In the genomic region with DNA sequence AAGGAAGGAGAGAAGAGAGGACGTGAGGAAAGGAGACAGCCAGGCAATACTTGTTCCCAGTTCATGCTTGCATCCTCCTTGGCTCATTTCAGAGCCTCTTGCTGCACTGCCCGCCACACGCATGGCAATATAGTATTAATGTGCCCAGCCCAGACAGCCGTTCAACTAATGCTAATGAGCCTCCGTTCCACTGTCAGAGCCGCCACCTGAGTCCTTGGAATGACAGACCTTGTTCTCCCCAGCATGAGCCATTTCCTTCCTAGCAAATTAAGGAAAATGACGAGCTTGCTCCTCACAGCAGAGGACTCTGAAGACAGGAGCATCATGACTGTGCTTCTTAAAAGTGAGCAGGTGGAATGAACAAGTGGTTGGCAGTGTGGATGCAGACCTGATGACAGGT, we compare ENCODE assay signal across 19 cellular contexts. TPM values are rescaled to one million over a fixed set of nuclear protein-coding genes. Genes with fewer than 3 reads are reported as not detected.
A peak's percentile ranks its signal among the peaks of the same experiment; 100 is the strongest.
DNase-seq lines count a peak whose midpoint lies in the region; ATAC-seq and TF ChIP-seq lines count a peak whose summit lies in the region.
"Had no signal": no experiment of that assay in that cellular context is flagged by ENCODE, and none has a peak within 500 bp of the region (broad histone marks: within the 10 kb centered on the region; RNA-seq: fewer than 3 reads in every experiment).

No MANE protein-coding gene starts in this region.

- H2AFZ ChIP-seq in neural progenitor cell (replicated peaks): no peak overlapping the region

- H3K9ac ChIP-seq in neural progenitor cell: no peak overlapping the region

- no peak overlapping the region for H3K4me3 ChIP-seq in foreskin fibroblast (ENCODE audit: low read depth in 1 of 2, low read length in 2 of 2)
- H3K4me3 ChIP-seq in neural progenitor cell: no peak overlapping the region

- no peaks in the 10 kb centered on the region for H4K20me1 ChIP-seq in neural progenitor cell (ENCODE audit: low read depth)

- no peaks in the 10 kb centered on the region for H3K4me1 Mint-ChIP-seq in activated T-cell treated with anti-CD3 and anti-CD28 coated beads, Interleukin-2, amount 50 U/mL, for 24 hours (ENCODE audit: low read depth)
- H3K4me1 Mint-ChIP-seq in activated T-cell treated with anti-CD3 and anti-CD28 coated beads, Interleukin-2, amount 50 U/mL, for 72 hours (ENCODE audit: low read depth): no peaks in the 10 kb centered on the region
- H3K4me1 Mint-ChIP-seq in neural progenitor cell: peaks cover 53% of the 10 kb centered on the region
- no peaks in the 10 kb centered on the region for H3K4me1 Mint-ChIP-seq in activated naive CD4-positive, alpha-beta T cell treated with anti-CD3 and anti-CD28 coated beads for 36 hours (ENCODE audit: low read depth)
- H3K4me1 Mint-ChIP-seq: T-cell had no signal

- no peak overlapping the region for H3K4me3 Mint-ChIP-seq in activated T-cell treated with anti-CD3 and anti-CD28 coated beads, Interleukin-2, amount 50 U/mL, for 24 hours
- H3K4me3 Mint-ChIP-seq in activated T-cell treated with anti-CD3 and anti-CD28 coated beads, Interleukin-2, amount 50 U/mL, for 72 hours: no peak overlapping the region
- no peak overlapping the region for H3K4me3 Mint-ChIP-seq in neural progenitor cell
- H3K4me3 Mint-ChIP-seq in activated naive CD4-positive, alpha-beta T cell treated with anti-CD3 and anti-CD28 coated beads for 36 hours: no peak overlapping the region
- H3K4me3 Mint-ChIP-seq: T-cell had no signal

- H3K27me3 ChIP-seq in neural progenitor cell: no peaks in the 10 kb centered on the region
- H3K27me3 ChIP-seq: BE2C had no signal

- H3F3A ChIP-seq in neural progenitor cell (ENCODE audit: low read depth): peaks cover 39% of the 10 kb centered on the region

- no peaks in the 10 kb centered on the region for H3K79me2 ChIP-seq in neural progenitor cell (ENCODE audit: low read depth)

- TF ChIP-seq CTCF in foreskin fibroblast (IDR thresholded peaks at IDR 0.05; ENCODE audit: low read depth, low read length) (no peak), neural progenitor cell (IDR thresholded peaks at IDR 0.05) (no peak)

- no peak overlapping the region for H3K27ac ChIP-seq in neural progenitor cell

- intact Hi-C loops in activated naive CD4-positive, alpha-beta T cell treated with anti-CD3 and anti-CD28 coated beads for 36 hours (cut with micrococcal nuclease): no loop called here

- H3K9me3 Mint-ChIP-seq in activated T-cell treated with anti-CD3 and anti-CD28 coated beads, Interleukin-2, amount 50 U/mL, for 24 hours: no peaks in the 10 kb centered on the region
- no peaks in the 10 kb centered on the region for H3K9me3 Mint-ChIP-seq in activated T-cell treated with anti-CD3 and anti-CD28 coated beads, Interleukin-2, amount 50 U/mL, for 72 hours
- no peaks in the 10 kb centered on the region for H3K9me3 Mint-ChIP-seq in neural progenitor cell
- no peaks in the 10 kb centered on the region for H3K9me3 Mint-ChIP-seq in activated naive CD4-positive, alpha-beta T cell treated with anti-CD3 and anti-CD28 coated beads for 36 hours
- H3K9me3 Mint-ChIP-seq: T-cell had no signal

- H3K9me3 ChIP-seq in neural progenitor cell (ENCODE audit: low read depth): no peaks in the 10 kb centered on the region
- H3K9me3 ChIP-seq: BE2C had no signal

- H3K27ac Mint-ChIP-seq in activated T-cell treated with anti-CD3 and anti-CD28 coated beads, Interleukin-2, amount 50 U/mL, for 24 hours: no peak overlapping the region
- no peak overlapping the region for H3K27ac Mint-ChIP-seq in activated T-cell treated with anti-CD3 and anti-CD28 coated beads, Interleukin-2, amount 50 U/mL, for 72 hours
- no peak overlapping the region for H3K27ac Mint-ChIP-seq in neural progenitor cell
- no peak overlapping the region for H3K27ac Mint-ChIP-seq in activated naive CD4-positive, alpha-beta T cell treated with anti-CD3 and anti-CD28 coated beads for 36 hours
- H3K27ac Mint-ChIP-seq: T-cell had no signal

- no peak overlapping the region for H3K4me2 ChIP-seq in neural progenitor cell

- ATAC-seq in activated T-cell treated with anti-CD3 and anti-CD28 coated beads, Interleukin-2, amount 50 U/mL, for 72 hours (replicated peaks in 1 of 2): no peak
- ATAC-seq: SK-N-SH treated with all-trans-retinoic acid at 6 μM for 48 hours, T-cell had no signal

- H3K36me3 ChIP-seq in neural progenitor cell: no peaks in the 10 kb centered on the region
- H3K36me3 ChIP-seq: BE2C had no signal

- CTCF ChIA-PET in activated naive CD4-positive, alpha-beta T cell treated with anti-CD3 and anti-CD28 coated beads for 36 hours (lab: Charles Lee): no interaction called here

- peak; percentile 14 for DNase-seq in activated T-cell treated with anti-CD3 and anti-CD28 coated beads, Interleukin-2, amount 50 U/mL, for 24 hours
- DNase-seq in activated T-cell treated with anti-CD3 and anti-CD28 coated beads, Interleukin-2, amount 50 U/mL, for 72 hours: no peak
- DNase-seq in NCI-H69 (lab: John Stamatoyannopoulos, UW): peak; percentile 78
- peak; percentile 67 for DNase-seq in mesenteric fat pad (ENCODE audit: low spot score)
- no peak for DNase-seq in foreskin fibroblast
- DNase-seq in neural progenitor cell (ENCODE audit: low spot score): no peak
- no peak for DNase-seq in activated naive CD4-positive, alpha-beta T cell treated with anti-CD3 and anti-CD28 coated beads for 36 hours
- DNase-seq: BE2C; DMS53; GDM1; Karpas-422; NCI-H1930; NCI-H446; NK-92 treated with Interleukin-12 subunit alpha and Interleukin-12 subunit beta, amount 100 ng/mL, for 24 hours; T-cell had no signal

- peaks cover 16% of the 10 kb centered on the region for H3K27me3 Mint-ChIP-seq in activated T-cell treated with anti-CD3 and anti-CD28 coated beads, Interleukin-2, amount 50 U/mL, for 24 hours
- peaks cover 13% of the 10 kb centered on the region for H3K27me3 Mint-ChIP-seq in activated T-cell treated with anti-CD3 and anti-CD28 coated beads, Interleukin-2, amount 50 U/mL, for 72 hours (ENCODE audit: low read depth)
- H3K27me3 Mint-ChIP-seq in neural progenitor cell (ENCODE audit: insufficient read depth, low read depth): peaks cover 7% of the 10 kb centered on the region
- no peaks in the 10 kb centered on the region for H3K27me3 Mint-ChIP-seq in activated naive CD4-positive, alpha-beta T cell treated with anti-CD3 and anti-CD28 coated beads for 36 hours (ENCODE audit: low read depth)

- H3K36me3 Mint-ChIP-seq in activated T-cell treated with anti-CD3 and anti-CD28 coated beads, Interleukin-2, amount 50 U/mL, for 24 hours (ENCODE audit: low read depth): no peaks in the 10 kb centered on the region
- H3K36me3 Mint-ChIP-seq in activated T-cell treated with anti-CD3 and anti-CD28 coated beads, Interleukin-2, amount 50 U/mL, for 72 hours (ENCODE audit: insufficient read depth in 2 of 2): no peaks in the 10 kb centered on the region
- no peaks in the 10 kb centered on the region for H3K36me3 Mint-ChIP-seq in neural progenitor cell
- no peaks in the 10 kb centered on the region for H3K36me3 Mint-ChIP-seq in activated naive CD4-positive, alpha-beta T cell treated with anti-CD3 and anti-CD28 coated beads for 36 hours (ENCODE audit: low read depth)
- H3K36me3 Mint-ChIP-seq: T-cell had no signal

- peaks cover 61% of the 10 kb centered on the region for H3K4me1 ChIP-seq in neural progenitor cell

RNA-seq across cellular contexts. Expression of gene LRRC15, which starts 10.8 kb away (rescaled TPM):
- total RNA-seq in activated T-cell treated with anti-CD3 and anti-CD28 coated beads, Interleukin-2, amount 50 U/mL, for 72 hours: not detected
- total RNA-seq in mesenteric fat pad (0.35 TPM), neural progenitor cell (ENCODE audit: low replicate concordance) (not detected in 2 replicates)
- not detected for total RNA-seq in activated naive CD4-positive, alpha-beta T cell treated with anti-CD3 and anti-CD28 coated beads for 36 hours
- total RNA-seq: A673, T-cell had no signal

RNA-seq across cellular contexts. Expression of gene GP5, which starts 18.8 kb away (rescaled TPM):
- total RNA-seq in activated T-cell treated with anti-CD3 and anti-CD28 coated beads, Interleukin-2, amount 50 U/mL, for 72 hours: 1 to 10 TPM; 1.6 to 1.9 TPM
- not detected for total RNA-seq in mesenteric fat pad
- 0.03 TPM in 1 of 2 replicates, not detected in the other for total RNA-seq in neural progenitor cell (ENCODE audit: low replicate concordance)
- total RNA-seq in activated naive CD4-positive, alpha-beta T cell treated with anti-CD3 and anti-CD28 coated beads for 36 hours: under 1 TPM; 0.62 to 0.64 TPM

RNA-seq across cellular contexts. Expression of gene CPN2, which starts 29.2 kb away (rescaled TPM):
- total RNA-seq in activated T-cell treated with anti-CD3 and anti-CD28 coated beads, Interleukin-2, amount 50 U/mL, for 72 hours: not detected
- total RNA-seq in mesenteric fat pad (0.16 TPM), neural progenitor cell (ENCODE audit: low replicate concordance) (not detected in 2 replicates)
- total RNA-seq in activated naive CD4-positive, alpha-beta T cell treated with anti-CD3 and anti-CD28 coated beads for 36 hours: not detected
- total RNA-seq: A673, H1, M059J had no signal

Comparison
In these comparisons a context has a peak if more than half of its experiments do, and no peak if none do; other contexts are left out.
1. DNase-seq: peak in activated T-cell treated with anti-CD3 and anti-CD28 coated beads, Interleukin-2, amount 50 U/mL, for 24 hours (single experiment), NCI-H69 (single experiment) and mesenteric fat pad (single experiment); none in activated T-cell treated with anti-CD3 and anti-CD28 coated beads, Interleukin-2, amount 50 U/mL, for 72 hours (0 of 2), foreskin fibroblast (0 of 2), neural progenitor cell (single experiment) and activated naive CD4-positive, alpha-beta T cell treated with anti-CD3 and anti-CD28 coated beads for 36 hours (single experiment).